Comparison of ENCODE assay signal across 8 cellular contexts in genomic region chr1:234543442-234544093, GRCh38.
DNase-seq lines count a peak whose midpoint lies in the region; ATAC-seq and TF ChIP-seq lines count a peak whose summit lies in the region.

No MANE protein-coding gene starts in this region.

- WGBS in sigmoid colon, 2 donors, result 64 to 76% methylated on average over 8 of the region's 8 CpGs

- H3K27me3 ChIP-seq in right atrium auricular region (no peaks in the 10 kb centered on the region), sigmoid colon (no peaks in the 10 kb centered on the region)

- intact Hi-C loops in activated T-helper 2 cell treated with anti-CD3 and anti-CD28 coated beads, Interferon-gamma antibody, Interleukin-2, Interleukin-4, amounts not matched to agents 10 μg/mL and 5 μg/mL and 100 μg/mL, durations not matched to agents 14 hours and 24 hours and 36 hours (cut with micrococcal nuclease), result no loop called here
- intact Hi-C loops in sigmoid colon (cut with DNase I), result loop anchor here (1.0 to 2.0 kb wide), 3 partner anchors 41 to 454 kb away; no protein-coding TSS in a partner anchor

- H3K9me3 Mint-ChIP-seq in activated T-helper 2 cell treated with anti-CD3 and anti-CD28 coated beads, Interferon-gamma antibody, Interleukin-2, Interleukin-4, amounts not matched to agents 10 μg/mL and 5 μg/mL and 100 μg/mL, durations not matched to agents 14 hours and 24 hours and 36 hours, result no peaks in the 10 kb centered on the region

- peak overlapping the region; percentile 39 for H3K27ac Mint-ChIP-seq in activated T-helper 2 cell treated with anti-CD3 and anti-CD28 coated beads, Interferon-gamma antibody, Interleukin-2, Interleukin-4, amounts not matched to agents 10 μg/mL and 5 μg/mL and 100 μg/mL, durations not matched to agents 14 hours and 24 hours and 36 hours

- peak; percentile 49 to 92 (median 72) for TF ChIP-seq EP300 in sigmoid colon (IDR thresholded peaks at IDR 0.05)

- H3K4me3 Mint-ChIP-seq in activated T-helper 2 cell treated with anti-CD3 and anti-CD28 coated beads, Interferon-gamma antibody, Interleukin-2, Interleukin-4, amounts not matched to agents 10 μg/mL and 5 μg/mL and 100 μg/mL, durations not matched to agents 14 hours and 24 hours and 36 hours (ENCODE audit: low read depth), result no peak overlapping the region

- ATAC-seq in GM21786 (IDR thresholded peaks at IDR 0.05; ENCODE audit: unreplicated experiment), result no peak
- no peak for ATAC-seq in HG03571 (IDR thresholded peaks at IDR 0.05; ENCODE audit: unreplicated experiment)

- no peaks in the 10 kb centered on the region for H3K36me3 ChIP-seq in right atrium auricular region
- no peaks in the 10 kb centered on the region for H3K36me3 ChIP-seq in sigmoid colon

- H3K9me3 ChIP-seq in right atrium auricular region (no peaks in the 10 kb centered on the region), sigmoid colon (no peaks in the 10 kb centered on the region)

- H3K36me3 Mint-ChIP-seq in activated T-helper 2 cell treated with anti-CD3 and anti-CD28 coated beads, Interferon-gamma antibody, Interleukin-2, Interleukin-4, amounts not matched to agents 10 μg/mL and 5 μg/mL and 100 μg/mL, durations not matched to agents 14 hours and 24 hours and 36 hours (ENCODE audit: low read depth), result no peaks in the 10 kb centered on the region

- no peak for DNase-seq in activated T-helper 2 cell treated with anti-CD3 and anti-CD28 coated beads, Interferon-gamma antibody, Interleukin-2, Interleukin-4, amounts not matched to agents 10 μg/mL and 5 μg/mL and 100 μg/mL, durations not matched to agents 14 hours and 24 hours and 36 hours (ENCODE audit: low spot score)
- DNase-seq in right atrium auricular region (ENCODE audit: low spot score) (peak; percentile 63), sigmoid colon (peak; percentile 95), NCI-H2107 (lab: John Stamatoyannopoulos, UW) (no peak), DMS 273 (lab: John Stamatoyannopoulos, UW; ENCODE audit: unreplicated experiment) (no peak)

- H3K4me1 ChIP-seq in right atrium auricular region (peaks cover 0 to 73% of the 10 kb centered on the region in 2 donors), sigmoid colon (peaks cover 0 to 79% (median 77%) of the 10 kb centered on the region in 4 donors)

- TF ChIP-seq CTCF in GM12872 (IDR thresholded peaks at IDR 0.05; ENCODE audit: insufficient read depth, low read depth, low read length) (peak; percentile 11; the same call in 1 of the 3 replicates), right atrium auricular region (IDR thresholded peaks at IDR 0.05) (peak in 1 of 2 donors; percentile 31), sigmoid colon (IDR thresholded peaks at IDR 0.05) (peak in 1 of 4 experiments; percentile 43)

- H3K4me1 Mint-ChIP-seq in activated T-helper 2 cell treated with anti-CD3 and anti-CD28 coated beads, Interferon-gamma antibody, Interleukin-2, Interleukin-4, amounts not matched to agents 10 μg/mL and 5 μg/mL and 100 μg/mL, durations not matched to agents 14 hours and 24 hours and 36 hours (ENCODE audit: low read depth), result peaks cover 36% of the 10 kb centered on the region

- peak overlapping the region; percentile 89 to 99 for H3K27ac ChIP-seq in right atrium auricular region
- peak overlapping the region; percentile 88 to 99 (median 96) for H3K27ac ChIP-seq in sigmoid colon

- no peak for TF ChIP-seq POLR2A in sigmoid colon (IDR thresholded peaks at IDR 0.05)

- H3K27me3 Mint-ChIP-seq in activated T-helper 2 cell treated with anti-CD3 and anti-CD28 coated beads, Interferon-gamma antibody, Interleukin-2, Interleukin-4, amounts not matched to agents 10 μg/mL and 5 μg/mL and 100 μg/mL, durations not matched to agents 14 hours and 24 hours and 36 hours (ENCODE audit: low read depth), result no peaks in the 10 kb centered on the region

- H3K4me3 ChIP-seq in right atrium auricular region (no peak overlapping the region), sigmoid colon (no peak overlapping the region)

Comparison
In these comparisons a context has a peak if more than half of its experiments do, and no peak if none do; other contexts are left out.
1. DNase-seq: peak in right atrium auricular region (single experiment) and sigmoid colon (single experiment); none in activated T-helper 2 cell treated with anti-CD3 and anti-CD28 coated beads, Interferon-gamma antibody, Interleukin-2, Interleukin-4, amounts not matched to agents 10 μg/mL and 5 μg/mL and 100 μg/mL, durations not matched to agents 14 hours and 24 hours and 36 hours (single experiment), NCI-H2107 (single experiment) and DMS 273 (single experiment).